1 cellular context compared by ENCODE assay signal in the genomic region with DNA sequence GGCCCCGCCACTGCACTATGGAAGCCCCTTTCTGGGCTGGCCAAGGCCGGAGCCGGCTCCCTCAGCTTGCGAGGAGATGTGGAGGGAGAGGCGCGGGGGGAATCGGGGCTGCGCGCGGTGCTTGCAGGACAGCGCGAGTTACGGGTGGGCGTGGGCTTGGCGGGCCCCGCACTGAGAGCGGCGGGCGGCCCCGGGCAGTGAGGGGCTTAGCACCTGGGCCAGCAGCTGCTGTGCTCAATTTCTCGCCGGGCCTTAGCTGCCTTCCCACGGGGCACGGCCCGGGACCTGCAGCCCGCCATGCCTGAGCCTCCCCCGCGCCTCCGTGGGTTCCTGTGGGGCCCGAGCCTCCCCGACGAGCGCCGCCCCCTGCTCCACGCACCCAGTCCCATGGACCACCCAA. TPM values are rescaled to one million over a fixed set of nuclear protein-coding genes. Genes with fewer than 3 reads are reported as not detected.
"Had no signal": no experiment of that assay in that cellular context is flagged by ENCODE, and none has a peak within 500 bp of the region (broad histone marks: within the 10 kb centered on the region; RNA-seq: fewer than 3 reads in every experiment).

No MANE protein-coding gene starts in this region.

RNA-seq across cellular contexts. Expression of a gene that starts 6.5 kb away (rescaled TPM):
- polyA plus RNA-seq: neural cell had no signal

RNA-seq across cellular contexts. Expression of a gene that starts 34.3 kb away (rescaled TPM):
- polyA plus RNA-seq: neural cell had no signal
